10 cellular contexts compared by ENCODE assay signal in genomic region chr6:29696147-29697129, GRCh38. TPM values are rescaled to one million over a fixed set of nuclear protein-coding genes. Genes with fewer than 3 reads are reported as not detected.
A peak's percentile ranks its signal among the peaks of the same experiment; 100 is the strongest.
DNase-seq lines count a peak whose midpoint lies in the region; ATAC-seq and TF ChIP-seq lines count a peak whose summit lies in the region.
"Had no signal": no experiment of that assay in that cellular context is flagged by ENCODE, and none has a peak within 500 bp of the region (broad histone marks: within the 10 kb centered on the region; RNA-seq: fewer than 3 reads in every experiment).

No MANE protein-coding gene starts in this region.

- H2BK5ac ChIP-seq in IMR-90 (ENCODE audit: low read depth, low read length, poor library complexity, severe bottlenecking) (no peak overlapping the region), mesenchymal stem cell (ENCODE audit: low read depth, low read length, poor library complexity, severe bottlenecking) (no peak overlapping the region)

- POLR2A ChIA-PET in IMR-90 (lab: Charles Lee; ENCODE audit: unreplicated experiment), result no interaction called here

- H3K9me3 ChIP-seq in IMR-90 (ENCODE audit: control insufficient read depth, insufficient read depth, low read length), result peaks cover 2% of the 10 kb centered on the region; the same call in 1 of the 2 replicates
- H3K9me3 ChIP-seq in mammary epithelial cell (replicated peaks; ENCODE audit: insufficient read depth, low read length), result no peaks in the 10 kb centered on the region
- H3K9me3 ChIP-seq in mesenchymal stem cell (ENCODE audit: control insufficient read depth, low read length), result peaks cover 5% of the 10 kb centered on the region

- H2AK5ac ChIP-seq in IMR-90 (ENCODE audit: low read depth, low read length) (no peak overlapping the region), mesenchymal stem cell (ENCODE audit: low read length, severe bottlenecking) (no peak overlapping the region)

- H4K5ac ChIP-seq in IMR-90 (ENCODE audit: low read depth, low read length), result no peak overlapping the region

- H3K9me1 ChIP-seq in IMR-90 (ENCODE audit: insufficient read depth, low read length), result no peaks in the 10 kb centered on the region

- H3K18ac ChIP-seq in IMR-90 (ENCODE audit: low read depth, low read length) (no peak overlapping the region), mesenchymal stem cell (ENCODE audit: low read depth in 1 of 2, low read length in 2 of 2) (no peak overlapping the region)

- H3K4me2 ChIP-seq in IMR-90 (ENCODE audit: low read depth, low read length), result no peak overlapping the region
- no peak overlapping the region for H3K4me2 ChIP-seq in mammary epithelial cell (ENCODE audit: insufficient read depth, low read depth, low read length)
- H3K4me2 ChIP-seq in mesenchymal stem cell (ENCODE audit: low read length, poor library complexity, severe bottlenecking), result no peak overlapping the region

- intact Hi-C loops in IMR-90 (cut with micrococcal nuclease) (no loop called here), mammary epithelial cell (cut with micrococcal nuclease) (loop anchor here (1.0 to 5.0 kb wide), 2 partner anchors 48 to 319 kb away; partner anchors contain the start of gene OR12D3)

- H3K9ac ChIP-seq in IMR-90 (ENCODE audit: low read depth, low read length) (no peak overlapping the region), mammary epithelial cell (ENCODE audit: insufficient read depth, low read length) (no peak overlapping the region), mesenchymal stem cell (ENCODE audit: low read length) (no peak overlapping the region)

- H2AFZ ChIP-seq in IMR-90 (replicated peaks; ENCODE audit: low read length, poor library complexity) (no peak overlapping the region), mammary epithelial cell (ENCODE audit: low read depth, low read length) (no peak overlapping the region), mesenchymal stem cell (ENCODE audit: low read depth, low read length) (no peak overlapping the region)

- H2BK12ac ChIP-seq in mesenchymal stem cell (ENCODE audit: low read length in 2 of 2), result no peak overlapping the region

- no peak for TF ChIP-seq POLR2A in IMR-90 (IDR thresholded peaks at IDR 0.05; ENCODE audit: low read depth, low read length)

- H3K14ac ChIP-seq in IMR-90 (replicated peaks; ENCODE audit: low read depth, low read length) (no peak overlapping the region), mesenchymal stem cell (ENCODE audit: low read length in 2 of 2) (no peak overlapping the region)

- no peaks in the 10 kb centered on the region for H4K20me1 ChIP-seq in IMR-90 (ENCODE audit: insufficient read depth, low read length)
- H4K20me1 ChIP-seq in mammary epithelial cell (ENCODE audit: insufficient read depth, low read length), result no peaks in the 10 kb centered on the region

- H3K36me3 ChIP-seq in IMR-90 (ENCODE audit: control insufficient read depth, insufficient read depth, low read length), result no peaks in the 10 kb centered on the region
- H3K36me3 ChIP-seq in mammary epithelial cell (ENCODE audit: insufficient read depth, low read length), result no peaks in the 10 kb centered on the region
- H3K36me3 ChIP-seq in mesenchymal stem cell (ENCODE audit: control insufficient read depth in 1 of 2, insufficient read depth in 2 of 2, low read depth in 1 of 2, low read length in 2 of 2), result no peaks in the 10 kb centered on the region

- H2BK120ac ChIP-seq in IMR-90 (ENCODE audit: low read depth, low read length) (no peak overlapping the region), mesenchymal stem cell (ENCODE audit: low read depth, low read length) (no peak overlapping the region)

- no peak overlapping the region for H2AK9ac ChIP-seq in IMR-90 (replicated peaks; ENCODE audit: low read depth, low read length, poor library complexity)

- H2BK15ac ChIP-seq in IMR-90 (ENCODE audit: low read depth, low read length), result no peak overlapping the region
- H2BK15ac ChIP-seq in mesenchymal stem cell (ENCODE audit: low read depth, poor library complexity, severe bottlenecking), result no peak overlapping the region

- H3K27ac ChIP-seq in IMR-90 (ENCODE audit: insufficient read depth, low read length) (no peak overlapping the region), mammary epithelial cell (ENCODE audit: insufficient read depth, low read depth, low read length) (no peak overlapping the region), mesenchymal stem cell (ENCODE audit: low read length, poor library complexity, severe bottlenecking) (no peak overlapping the region)
- H3K27ac ChIP-seq: SK-N-MC had no signal

- H2BK20ac ChIP-seq in IMR-90 (ENCODE audit: low read depth, low read length), result no peak overlapping the region

- H3K79me1 ChIP-seq in IMR-90 (ENCODE audit: low read depth in 1 of 2, low read length in 2 of 2) (no peaks in the 10 kb centered on the region), mesenchymal stem cell (replicated peaks; ENCODE audit: low read length, poor library complexity, severe bottlenecking) (no peaks in the 10 kb centered on the region)

- no peak for ATAC-seq in IMR-90 (ENCODE audit: low read depth)

- WGBS in IMR-90 (ENCODE audit: extremely low coverage in 2 of 2, insufficient read length in 1 of 2), 2 experiments, result 100% methylated on average over 2 of the region's 10 CpGs; no CpG with 5 or more reads in 1 of the 2 experiments
- 74% methylated on average over 9 of the region's 10 CpGs for WGBS in mammary epithelial cell (ENCODE audit: low coverage, missing lambda C conversion rate)
- 64% methylated on average over 10 of the region's 10 CpGs for WGBS in mesenchymal stem cell

- BruUV-seq in IMR-90 (replicated peaks; lab: Mats Ljungman, UMichigan), result no TSS peak
- BruUV-seq in mammary epithelial cell (replicated peaks; lab: Mats Ljungman, UMichigan), result no TSS peak

- no peaks in the 10 kb centered on the region for H3K79me2 ChIP-seq in mammary epithelial cell (ENCODE audit: insufficient read depth, low read length)

- TF ChIP-seq CTCF in IMR-90 (conservative IDR thresholded peaks at IDR 0.05; ENCODE audit: low read depth, low read length), result peak; percentile 29; the same call in 1 of the 2 replicates
- TF ChIP-seq CTCF in mammary epithelial cell (conservative IDR thresholded peaks at IDR 0.05 in 1 of 2, IDR thresholded peaks at IDR 0.05 in 1 of 2; ENCODE audit: extremely low read depth in 1 of 2, insufficient read depth in 1 of 2, low read depth in 1 of 2, low read length in 2 of 2), result peak; percentile 77 to 94

- H3K27me3 ChIP-seq in IMR-90 (ENCODE audit: control insufficient read depth, insufficient read depth, low read length), result no peaks in the 10 kb centered on the region
- no peaks in the 10 kb centered on the region for H3K27me3 ChIP-seq in mammary epithelial cell (ENCODE audit: insufficient read depth, low read length)
- peaks cover 0 to 17% of the 10 kb centered on the region in 2 experiments for H3K27me3 ChIP-seq in mesenchymal stem cell (ENCODE audit: control insufficient read depth in 1 of 2, insufficient read depth in 1 of 2, low read length in 2 of 2)

- no peak overlapping the region for H3K4me3 ChIP-seq in IMR-90 (ENCODE audit: insufficient read depth, low read depth, low read length)
- no peak overlapping the region for H3K4me3 ChIP-seq in mammary epithelial cell (replicated peaks in 1 of 3; ENCODE audit: insufficient read depth in 1 of 3, low read depth in 2 of 3, low read length in 3 of 3)
- H3K4me3 ChIP-seq in mesenchymal stem cell (ENCODE audit: insufficient read depth in 1 of 2, low read depth in 1 of 2, low read length in 2 of 2), result no peak overlapping the region
- H3K4me3 ChIP-seq: SK-N-MC had no signal

- CTCF ChIA-PET in IMR-90 (lab: Yijun Ruan, JAX) (interaction anchor here (0.6 to 1.4 kb wide), 6 partner anchors 16 to 52 kb away, joined by 3 to 5 read pairs (median 4); no protein-coding TSS in a partner anchor), mammary epithelial cell (lab: Charles Lee; ENCODE audit: low non-redundant PET) (interaction anchor here (0.6 to 2.7 kb wide), 7 partner anchors 21 to 130 kb away, joined by 3 to 52 read pairs (median 4); no protein-coding TSS in a partner anchor)

- DNase-seq in DMS53 (lab: John Stamatoyannopoulos, UW), result peak; percentile 74
- DNase-seq in IMR-90, result no peak
- DNase-seq in mammary epithelial cell, result peak; percentile 30
- peak; percentile 1 for DNase-seq in mesenchymal stem cell
- DNase-seq in NCI-H187 treated with DMSO at 0.1 percent for 48 hours (lab: John Stamatoyannopoulos, UW), result no peak
- DNase-seq in SW480 (ENCODE audit: low spot score), result no peak
- DNase-seq in stimulated activated CD4-positive, alpha-beta T cell treated with anti-CD3 and anti-CD28 coated beads, Interleukin-4, amount 100 ng/mL, for 24 hours, result no peak
- DNase-seq in stimulated activated CD8-positive, alpha-beta memory T cell treated with anti-CD3 and anti-CD28 coated beads, Interleukin-4, amount 100 ng/mL, for 48 hours, result no peak
- DNase-seq: effector CD8-positive, alpha-beta T cell had no signal

- no peak overlapping the region for H3K4ac ChIP-seq in IMR-90 (ENCODE audit: low read depth, low read length)
- no peak overlapping the region for H3K4ac ChIP-seq in mesenchymal stem cell (ENCODE audit: low read depth in 1 of 2, low read length in 2 of 2)

- no peak for TF ChIP-seq RAD21 in IMR-90 (IDR thresholded peaks at IDR 0.05; ENCODE audit: low read length)

- in situ Hi-C loops in IMR-90 (cut with MboI; ENCODE audit: low sequenced_read_pairs), result no loop called here
- in situ Hi-C loops in mammary epithelial cell (cut with MboI; ENCODE audit: low sequenced_read_pairs in 2 of 2), result loop anchor here (5.0 kb wide), 2 partner anchors 44 to 49 kb away; no protein-coding TSS in a partner anchor

- H3K23ac ChIP-seq in IMR-90 (ENCODE audit: low read depth, low read length), result no peak overlapping the region
- no peak overlapping the region for H3K23ac ChIP-seq in mesenchymal stem cell (ENCODE audit: low read length in 2 of 2)

- dilution Hi-C loops in IMR-90 (cut with HindIII; ENCODE audit: low sequenced_read_pairs, unreplicated experiment), result no loop called here
- dilution Hi-C loops in mammary epithelial cell (cut with HindIII; ENCODE audit: low sequenced_read_pairs), result loop anchor here (5.0 kb wide), 1 partner anchor 39 kb away; the partner anchor contains the start of gene MOG

- H3K4me1 ChIP-seq in IMR-90 (ENCODE audit: control insufficient read depth, insufficient read depth, low read length) (no peaks in the 10 kb centered on the region), mammary epithelial cell (ENCODE audit: insufficient read depth, low read length) (no peaks in the 10 kb centered on the region), mesenchymal stem cell (ENCODE audit: control insufficient read depth, insufficient read depth, low read depth, low read length) (no peaks in the 10 kb centered on the region)

- no peak overlapping the region for H4K91ac ChIP-seq in IMR-90 (ENCODE audit: insufficient read depth, low read depth, low read length)
- no peak overlapping the region for H4K91ac ChIP-seq in mesenchymal stem cell (ENCODE audit: low read length)

- no peak overlapping the region for H3K56ac ChIP-seq in IMR-90 (ENCODE audit: extremely low read depth, insufficient read depth, low read length)

- H4K8ac ChIP-seq in IMR-90 (ENCODE audit: low read depth in 2 of 2, low read length in 2 of 2) (no peak overlapping the region), mesenchymal stem cell (ENCODE audit: low read length) (no peak overlapping the region)

RNA-seq across cellular contexts. Expression of gene ZFP57, which starts 15.5 kb away (rescaled TPM):
- total RNA-seq in IMR-90 (2012; rRNA removed) (not detected in 2 replicates), mammary epithelial cell (10 to 100 TPM in 1 of 2 donors, 1 to 10 TPM in 1; 2.4 to 30.8 TPM)
- polyA plus RNA-seq in IMR-90 (2012; rRNA removed) (not detected in 2 replicates), mammary epithelial cell (1.1 TPM)
- not detected in 2 replicates for polyA plus RNA-seq in IMR-90 (2012; cell fraction: cytosol; rRNA removed)
- polyA plus RNA-seq in IMR-90 (2012; cell fraction: nucleus; rRNA removed; ENCODE audit: low replicate concordance), result not detected in 2 replicates
- not detected for polyA minus RNA-seq in mammary epithelial cell
- polyA plus RNA-seq in mesenchymal stem cell (2013, experiment 1 of 2), result not detected
- not detected for polyA plus RNA-seq in mesenchymal stem cell (2013, experiment 2 of 2)

RNA-seq across cellular contexts. Expression of gene HLA-F, which starts 26.8 kb away (rescaled TPM):
- total RNA-seq in IMR-90 (2012; rRNA removed), result not detected in 2 replicates
- not detected in 2 replicates for polyA plus RNA-seq in IMR-90 (2012; rRNA removed)
- polyA plus RNA-seq in IMR-90 (2012; cell fraction: cytosol; rRNA removed), result 0.14 TPM in 1 of 2 replicates, not detected in the other
- 0.29 and 0.47 TPM in 2 replicates for polyA plus RNA-seq in IMR-90 (2012; cell fraction: nucleus; rRNA removed; ENCODE audit: low replicate concordance)
- total RNA-seq in mammary epithelial cell, result 10 to 100 TPM; 27.2 to 35.4 TPM
- 32.4 TPM for polyA plus RNA-seq in mammary epithelial cell
- 13.4 TPM for polyA minus RNA-seq in mammary epithelial cell
- polyA plus RNA-seq in mesenchymal stem cell (2013, experiment 1 of 2), result 9.7 TPM
- polyA plus RNA-seq in mesenchymal stem cell (2013, experiment 2 of 2), result 11.2 TPM

RNA-seq across cellular contexts. Expression of gene MOG, which starts 39.5 kb away (rescaled TPM):
- total RNA-seq in IMR-90 (2012; rRNA removed), result not detected in 2 replicates
- not detected in 2 replicates for polyA plus RNA-seq in IMR-90 (2012; rRNA removed)
- polyA plus RNA-seq in IMR-90 (2012; cell fraction: cytosol; rRNA removed), result not detected in 2 replicates
- not detected in 2 replicates for polyA plus RNA-seq in IMR-90 (2012; cell fraction: nucleus; rRNA removed; ENCODE audit: low replicate concordance)
- total RNA-seq in mammary epithelial cell, result not detected
- not detected for polyA plus RNA-seq in mammary epithelial cell
- polyA minus RNA-seq in mammary epithelial cell, result not detected
- not detected for polyA plus RNA-seq in mesenchymal stem cell (2013, experiment 1 of 2)
- not detected for polyA plus RNA-seq in mesenchymal stem cell (2013, experiment 2 of 2)

Comparison
In these comparisons a context has a peak if more than half of its experiments do, and no peak if none do; other contexts are left out.
1. DNase-seq: peak in DMS53 (single experiment), mammary epithelial cell (single experiment) and mesenchymal stem cell (single experiment); none in IMR-90 (single experiment), NCI-H187 treated with DMSO at 0.1 percent for 48 hours (single experiment), SW480 (single experiment), stimulated activated CD4-positive, alpha-beta T cell treated with anti-CD3 and anti-CD28 coated beads, Interleukin-4, amount 100 ng/mL, for 24 hours (single experiment) and stimulated activated CD8-positive, alpha-beta memory T cell treated with anti-CD3 and anti-CD28 coated beads, Interleukin-4, amount 100 ng/mL, for 48 hours (single experiment).
2. RNA of gene HLA-F, which starts 26.8 kb away (total RNA-seq): 27.2 to 35.4 TPM in mammary epithelial cell; not detected in IMR-90; every median in the first group is over 10 times any median in the second.